ENCODE assay signal across 23 cellular contexts in genomic region chr9:113742878-113743277, GRCh38.
A peak's percentile ranks its signal among the peaks of the same experiment; 100 is the strongest.
DNase-seq lines count a peak whose midpoint lies in the region; ATAC-seq, FAIRE-seq and TF ChIP-seq lines count a peak whose summit lies in the region.
"Had no signal": no experiment of that assay in that cellular context is flagged by ENCODE, and none has a peak within 500 bp of the region (broad histone marks: within the 10 kb centered on the region; RNA-seq: fewer than 3 reads in every experiment).

No MANE protein-coding gene starts in this region.

- H4K8ac ChIP-seq in H1 (ENCODE audit: extremely low read depth, insufficient read depth, low read length), result no peak overlapping the region

- H2AK5ac ChIP-seq in H1 (ENCODE audit: low read depth, low read length), result no peak overlapping the region

- H3K9me3 ChIP-seq in A549 (peaks cover 4% of the 10 kb centered on the region; the same call in 2 of the 3 replicates), H1 (ENCODE audit: insufficient read depth in 2 of 2, low read depth in 1 of 2, low read length in 1 of 2) (no peaks in the 10 kb centered on the region), osteoblast (ENCODE audit: low read depth, low read length) (no peaks in the 10 kb centered on the region)
- H3K9me3 ChIP-seq: MG63, SJSA1 had no signal

- H3K4me1 ChIP-seq in A549 (peaks cover 6% of the 10 kb centered on the region; the same call in 1 of the 3 replicates), H1 (replicated peaks in 1 of 4; ENCODE audit: control insufficient read depth in 3 of 4, insufficient read depth in 4 of 4, low read length in 3 of 4) (peaks cover 0 to 14% (median 4%) of the 10 kb centered on the region in 4 experiments; a peak in 5 of 7 replicates), osteoblast (ENCODE audit: insufficient read depth, low read length) (peaks cover 4% of the 10 kb centered on the region)
- H3K4me1 ChIP-seq: SJSA1 had no signal

- FAIRE-seq in A549 (lab: Jason Lieb, UNC), result no peak
- FAIRE-seq in H1 (lab: Jason Lieb, UNC), result no peak
- FAIRE-seq: H54 had no signal

- TF ChIP-seq EP300 in A549 (IDR thresholded peaks at IDR 0.05) (no peak), H1 (IDR thresholded peaks at IDR 0.05; ENCODE audit: borderline replicate concordance in 1 of 2, low read depth in 2 of 2, low read length in 2 of 2) (no peak)

- H2BK120ac ChIP-seq in H1 (replicated peaks; ENCODE audit: low read depth, low read length), result peak overlapping the region; percentile 12

- H4K20me1 ChIP-seq in H1 (replicated peaks in 1 of 2; ENCODE audit: control insufficient read depth in 1 of 2, insufficient read depth in 2 of 2, low read length in 2 of 2) (no peaks in the 10 kb centered on the region), osteoblast (ENCODE audit: insufficient read depth, low read length) (no peaks in the 10 kb centered on the region)

- POLR2A ChIA-PET in A549 (lab: Yijun Ruan, JAX) (no interaction called here), H1 (lab: Charles Lee; ENCODE audit: partially characterized antibody) (no interaction called here)

- no peak overlapping the region for H3K18ac ChIP-seq in H1 (ENCODE audit: extremely low read depth, low read length)

- no peak for TF ChIP-seq RAD21 in A549 (conservative IDR thresholded peaks at IDR 0.05 in 1 of 2, IDR thresholded peaks at IDR 0.05 in 1 of 2)
- no peak for TF ChIP-seq RAD21 in H1 (IDR thresholded peaks at IDR 0.05 in 1 of 2, conservative IDR thresholded peaks at IDR 0.05 in 1 of 2; ENCODE audit: low read depth in 2 of 2, low read length in 2 of 2)

- H3K4ac ChIP-seq in H1 (replicated peaks; ENCODE audit: insufficient read length, low read depth, low read length), result no peak overlapping the region

- 76% methylated on average over 6 of the region's 6 CpGs for WGBS in A549 (ENCODE audit: missing lambda C conversion rate)
- 81% methylated on average over 6 of the region's 6 CpGs; no CpG with 5 or more reads in 1 of the 2 experiments for WGBS in H1 (ENCODE audit: extremely low coverage in 1 of 2, insufficient coverage in 1 of 2, insufficient read length in 1 of 2, insufficient replicate concordance in 2 of 2, low coverage in 1 of 2, low lambda C conversion rate in 2 of 2, missing lambda C conversion rate in 1 of 2), 2 experiments

- H2BK12ac ChIP-seq in H1 (ENCODE audit: low read depth, low read length), result peak overlapping the region; percentile 18; the same call in 1 of the 2 replicates

- ATAC-seq in A549 (no peak), HG03139 (IDR thresholded peaks at IDR 0.05; ENCODE audit: unreplicated experiment) (no peak)
- ATAC-seq: PC-3, Right ventricle myocardium inferior had no signal

- CTCF ChIA-PET in A549 (lab: Yijun Ruan, JAX), result no interaction called here
- CTCF ChIA-PET in H1 (lab: Charles Lee; ENCODE audit: partially characterized antibody), result no interaction called here

- TF ChIP-seq POLR2A in A549 (IDR thresholded peaks at IDR 0.05; ENCODE audit: low read length) (no peak), H1 (IDR thresholded peaks at IDR 0.05; ENCODE audit: control extremely low read depth in 1 of 2, low read depth in 2 of 2, low read length in 2 of 2) (no peak)

- H3K4me3 ChIP-seq in A549 (no peak overlapping the region), H1 (ENCODE audit: extremely low read depth in 1 of 4, insufficient read depth in 2 of 4, low read depth in 3 of 4, low read length in 4 of 4) (no peak overlapping the region), osteoblast (ENCODE audit: insufficient read depth, low read length) (no peak overlapping the region)
- H3K4me3 ChIP-seq: MG63, SJSA1 had no signal

- peak overlapping the region; percentile 34 for H2BK15ac ChIP-seq in H1 (ENCODE audit: low read length)

- H2BK5ac ChIP-seq in H1 (ENCODE audit: low read depth, low read length), result peak overlapping the region; percentile 67; the same call in 1 of the 2 replicates

- H3K79me2 ChIP-seq in H1 (ENCODE audit: control insufficient read depth in 1 of 2, insufficient read depth in 2 of 2, low read length in 2 of 2) (no peaks in the 10 kb centered on the region), osteoblast (ENCODE audit: insufficient read depth, low read length) (no peaks in the 10 kb centered on the region)

- no peak overlapping the region for H3K56ac ChIP-seq in H1 (replicated peaks; ENCODE audit: insufficient read length, low read depth, low read length)

- no peak overlapping the region for H3K27ac ChIP-seq in A549
- no peak overlapping the region for H3K27ac ChIP-seq in H1 (ENCODE audit: low read depth, low read length)
- no peak overlapping the region for H3K27ac ChIP-seq in osteoblast (ENCODE audit: low read depth, low read length)
- H3K27ac ChIP-seq: SJSA1 had no signal

- no peak overlapping the region for H4K91ac ChIP-seq in H1 (replicated peaks; ENCODE audit: insufficient read length, low read length)

- no peak for DNase-seq in A549 (ENCODE audit: low read depth in 1 of 2, low spot score in 1 of 2)
- peak; percentile 22 for DNase-seq in M059J (ENCODE audit: low read depth)
- DNase-seq in H1 (ENCODE audit: low read depth in 1 of 2, low spot score in 2 of 2), result no peak
- DNase-seq in osteoblast (ENCODE audit: insufficient read length, low spot score, missing footprints), result peak; percentile 65
- no peak for DNase-seq in dermis blood vessel endothelial cell
- DNase-seq in cerebellar cortex (ENCODE audit: low spot score), result no peak
- DNase-seq: C1 segment of cervical spinal cord; CD4-positive, alpha-beta memory T cell; COR-L47; DMS53; KBM-7; MG63; NCI-H1105 treated with DMSO at 0.1 percent for 48 hours; NCI-H146; NCI-H1930; NCI-H446 treated with DMSO at 0.1 percent for 48 hours; NCI-H526; NK-92 treated with Interleukin-12 subunit alpha and Interleukin-12 subunit beta, amount 100 ng/mL, for 24 hours; PC-3 had no signal

- H3K9ac ChIP-seq in H1 (replicated peaks in 1 of 4; ENCODE audit: extremely low read depth in 1 of 4, low read depth in 3 of 4, low read length in 3 of 4), result no peak overlapping the region

- TF ChIP-seq CTCF in A549 (IDR thresholded peaks at IDR 0.05), result no peak
- TF ChIP-seq CTCF in H1 (IDR thresholded peaks at IDR 0.05; ENCODE audit: control extremely low read depth in 1 of 3, insufficient read depth in 1 of 3, low read depth in 1 of 3, low read length in 3 of 3), result no peak
- TF ChIP-seq CTCF in osteoblast (IDR thresholded peaks at IDR 0.05; ENCODE audit: extremely low read depth, low read depth, low read length), result no peak

- no peaks in the 10 kb centered on the region for H3K36me3 ChIP-seq in H1 (ENCODE audit: control insufficient read depth in 2 of 4, insufficient read depth in 4 of 4, low read length in 3 of 4)
- H3K36me3 ChIP-seq in osteoblast (ENCODE audit: insufficient read depth, low read length), result no peaks in the 10 kb centered on the region
- H3K36me3 ChIP-seq: MG63, SJSA1 had no signal

- H3K14ac ChIP-seq in H1 (ENCODE audit: insufficient read length), result no peak overlapping the region

- H4K5ac ChIP-seq in H1 (ENCODE audit: insufficient read length, low read depth, low read length), result peak overlapping the region; percentile 15

- H3K27me3 ChIP-seq in H1 (replicated peaks in 1 of 4; ENCODE audit: control insufficient read depth in 3 of 4, extremely low read depth in 1 of 4, insufficient read depth in 3 of 4, low read length in 3 of 4) (no peaks in the 10 kb centered on the region), osteoblast (ENCODE audit: insufficient read depth, low read length) (peaks cover 50% of the 10 kb centered on the region)
- H3K27me3 ChIP-seq: SJSA1 had no signal

- no peaks in the 10 kb centered on the region for H3K23me2 ChIP-seq in H1 (ENCODE audit: low read depth, low read length)

- H3K79me1 ChIP-seq in H1 (ENCODE audit: low read depth, low read length), result no peaks in the 10 kb centered on the region

- H3K23ac ChIP-seq in H1 (ENCODE audit: insufficient read length), result no peak overlapping the region

- H2BK20ac ChIP-seq in H1 (ENCODE audit: low read length), result peak overlapping the region; percentile 27

- H3K4me2 ChIP-seq in A549, result no peak overlapping the region
- H3K4me2 ChIP-seq in H1 (ENCODE audit: insufficient read depth in 1 of 2, low read depth in 2 of 2, low read length in 2 of 2), result no peak overlapping the region
- no peak overlapping the region for H3K4me2 ChIP-seq in osteoblast (ENCODE audit: insufficient read depth, low read length)

- peak overlapping the region; percentile 42; the same call in 1 of the 2 replicates for H2AFZ ChIP-seq in H1 (ENCODE audit: low read length)
- H2AFZ ChIP-seq in osteoblast (ENCODE audit: low read length), result no peak overlapping the region

TF ChIP-seq in A549, 52 proteins besides CTCF, POLR2A, EP300 and RAD21 (continues in another document):
- TF ChIP-seq TP53 (CRISPR knock-in tag; IDR thresholded peaks at IDR 0.05) (no peak), HEYL (CRISPR knock-in tag; IDR thresholded peaks at IDR 0.05) (no peak), ELK1 (IDR thresholded peaks at IDR 0.05; ENCODE audit: low read depth, low read length) (no peak), EHMT2 (IDR thresholded peaks at IDR 0.05; ENCODE audit: low read depth) (no peak)

TF ChIP-seq in H1, 55 proteins besides CTCF, POLR2A, EP300 and RAD21:
- TF ChIP-seq CTBP2 (IDR thresholded peaks at IDR 0.05; ENCODE audit: borderline replicate concordance, insufficient read depth, insufficient read length, low read length), result no peak
- TF ChIP-seq SP4 (IDR thresholded peaks at IDR 0.05; ENCODE audit: low read length), result no peak
- no peak for TF ChIP-seq FOSL1 (IDR thresholded peaks at IDR 0.05; ENCODE audit: insufficient read depth, low read depth, low read length)
- TF ChIP-seq MAX (IDR thresholded peaks at IDR 0.05), result peak; percentile 82
- peak; percentile 70 for TF ChIP-seq E2F6 (IDR thresholded peaks at IDR 0.05)

Comparison
In these comparisons a context has a peak if more than half of its experiments do, and no peak if none do; other contexts are left out.
1. DNase-seq: peak in M059J (single experiment) and osteoblast (single experiment); none in A549 (0 of 2), H1 (0 of 2), dermis blood vessel endothelial cell (single experiment) and cerebellar cortex (single experiment).
2. Of the 18 proteins assayed by ChIP-seq in both H1 and A549: peak only in H1: E2F6; only in A549: none; in both: MAX; in neither: 16.